Comparison of ENCODE assay signal across 8 cellular contexts in genomic region chr2:26185304-26185928, GRCh38. TPM values are rescaled to one million over a fixed set of nuclear protein-coding genes. Genes with fewer than 3 reads are reported as not detected.
A peak's percentile ranks its signal among the peaks of the same experiment; 100 is the strongest.
DNase-seq lines count a peak whose midpoint lies in the region; ATAC-seq and TF ChIP-seq lines count a peak whose summit lies in the region.

No MANE protein-coding gene starts in this region.

- H3K79me2 ChIP-seq in Karpas-422 (ENCODE audit: low read length), result no peaks in the 10 kb centered on the region

- TF ChIP-seq POLR2A in heart left ventricle (IDR thresholded peaks at IDR 0.05) (no peak), upper lobe of left lung (IDR thresholded peaks at IDR 0.05) (no peak)

- H3K4me1 ChIP-seq in heart left ventricle (peaks cover 0 to 20% (median 3%) of the 10 kb centered on the region in 12 donors), mononuclear cell (ENCODE audit: insufficient read depth, low read length) (peaks cover 19% of the 10 kb centered on the region), upper lobe of left lung (peaks cover 0 to 13% (median 11%) of the 10 kb centered on the region in 4 donors), Karpas-422 (ENCODE audit: low read length) (no peaks in the 10 kb centered on the region)

- no peak for TF ChIP-seq EP300 in upper lobe of left lung (IDR thresholded peaks at IDR 0.05)

- TF ChIP-seq CTCF in heart left ventricle (IDR thresholded peaks at IDR 0.05) (no peak), MCF 10A (IDR thresholded peaks at IDR 0.05; ENCODE audit: unreplicated experiment) (no peak), upper lobe of left lung (IDR thresholded peaks at IDR 0.05) (no peak)

- no peaks in the 10 kb centered on the region for H3K9me2 ChIP-seq in Karpas-422 (replicated peaks; ENCODE audit: insufficient read depth, low read length)

- no peaks in the 10 kb centered on the region for H3K36me3 Mint-ChIP-seq in MCF 10A (ENCODE audit: insufficient read depth, unreplicated experiment)

- H3K27ac Mint-ChIP-seq in MCF 10A (ENCODE audit: low read depth, unreplicated experiment), result no peak overlapping the region

- no peaks in the 10 kb centered on the region for H3K4me1 Mint-ChIP-seq in MCF 10A (ENCODE audit: insufficient read depth, unreplicated experiment)

- POLR2A ChIA-PET in MCF 10A (lab: Yijun Ruan, JAX), result no interaction called here

- ATAC-seq in heart left ventricle, result no peak
- no peak for ATAC-seq in left cardiac atrium
- ATAC-seq in upper lobe of left lung (ENCODE audit: low FRiP score in 2 of 2), result no peak

- 40 to 47% (median 44%) methylated on average over 20 of the region's 20 CpGs for WGBS in heart left ventricle, 4 donors
- 54 to 89% methylated on average over 13 to 20 of the region's 20 CpGs for WGBS in upper lobe of left lung, 2 donors

- no peak overlapping the region for H3K4me2 ChIP-seq in Karpas-422 (ENCODE audit: low read depth, low read length, poor library complexity, severe bottlenecking)

- CTCF ChIA-PET in MCF 10A (lab: Yijun Ruan, JAX), result interaction anchor here (1.1 kb wide), 1 partner anchor 22 kb away, joined by 5 read pairs; no protein-coding TSS in a partner anchor

- no peaks in the 10 kb centered on the region for H3K9me3 ChIP-seq in heart left ventricle
- H3K9me3 ChIP-seq in mononuclear cell (ENCODE audit: low read depth, low read length), result no peaks in the 10 kb centered on the region
- no peaks in the 10 kb centered on the region for H3K9me3 ChIP-seq in upper lobe of left lung
- H3K9me3 ChIP-seq in Karpas-422 (ENCODE audit: low read length), result no peaks in the 10 kb centered on the region

- peaks cover 0 to 12% (median 5%) of the 10 kb centered on the region in 9 donors for H3K36me3 ChIP-seq in heart left ventricle
- peaks cover 0 to 5% (median 2%) of the 10 kb centered on the region in 4 donors for H3K36me3 ChIP-seq in upper lobe of left lung
- no peaks in the 10 kb centered on the region for H3K36me3 ChIP-seq in Karpas-422 (ENCODE audit: insufficient read depth, low read length)

- H3K4me3 ChIP-seq in heart left ventricle (peak overlapping the region; percentile 29 to 78 (median 63)), mononuclear cell (ENCODE audit: low read length) (peak overlapping the region; percentile 44), upper lobe of left lung (peak overlapping the region; percentile 24 to 59 (median 52)), Karpas-422 (ENCODE audit: low read length) (no peak overlapping the region)

- H3K27ac ChIP-seq in heart left ventricle, result peak overlapping the region; percentile 27 to 85 (median 51)
- peak overlapping the region in 3 of 4 donors; percentile 28 to 70 (median 53) for H3K27ac ChIP-seq in upper lobe of left lung
- no peak overlapping the region for H3K27ac ChIP-seq in Karpas-422 (ENCODE audit: low read length)

- intact Hi-C loops in heart left ventricle (cut with DNase I) (no loop called here), left cardiac atrium (cut with DNase I) (no loop called here), MCF 10A (cut with micrococcal nuclease) (no loop called here)

- H3K27me3 Mint-ChIP-seq in MCF 10A (ENCODE audit: insufficient read depth, unreplicated experiment), result peaks cover 12% of the 10 kb centered on the region

- BruUV-seq in MCF 10A (replicated peaks; lab: Mats Ljungman, UMichigan), result no TSS peak

- no peaks in the 10 kb centered on the region for H3K9me3 Mint-ChIP-seq in MCF 10A (ENCODE audit: unreplicated experiment)

- H3K4me3 Mint-ChIP-seq in MCF 10A (ENCODE audit: unreplicated experiment), result peak overlapping the region; percentile 46

- no peaks in the 10 kb centered on the region for H3K27me3 ChIP-seq in heart left ventricle
- H3K27me3 ChIP-seq in mononuclear cell (ENCODE audit: insufficient read depth, low read length), result no peaks in the 10 kb centered on the region
- H3K27me3 ChIP-seq in upper lobe of left lung, result no peaks in the 10 kb centered on the region
- no peaks in the 10 kb centered on the region for H3K27me3 ChIP-seq in Karpas-422 (ENCODE audit: low read length)

- DNase-seq in heart left ventricle, result no peak
- no peak for DNase-seq in left cardiac atrium
- DNase-seq in MCF 10A (ENCODE audit: unreplicated experiment), result no peak
- no peak for DNase-seq in upper lobe of left lung
- no peak for DNase-seq in DMS 273 treated with DMSO at 0.1 percent for 48 hours (lab: John Stamatoyannopoulos, UW)
- no peak for DNase-seq in stimulated activated CD8-positive, alpha-beta memory T cell treated with anti-CD3 and anti-CD28 coated beads, Interleukin-4, amount 100 ng/mL, for 48 hours
- no peak for DNase-seq in Karpas-422

- no peaks in the 10 kb centered on the region for H4K20me1 ChIP-seq in Karpas-422 (ENCODE audit: insufficient read depth, low read depth, low read length)

- H3K9ac ChIP-seq in Karpas-422 (ENCODE audit: low read length), result no peak overlapping the region

- no peak overlapping the region for H2AFZ ChIP-seq in Karpas-422 (ENCODE audit: low read length)

RNA-seq across cellular contexts. Expression of gene GAREM2, which starts 12.5 kb away (rescaled TPM):
- 1 to 10 TPM in 4 of 9 donors, under 1 TPM in 5; 0.47 to 4.1 (median 0.83) TPM for total RNA-seq in heart left ventricle
- polyA plus RNA-seq in heart left ventricle, result under 1 TPM; 0.42 to 0.76 TPM
- total RNA-seq in left cardiac atrium, result 1 to 10 TPM; 4.2 to 4.8 TPM
- total RNA-seq in MCF 10A (2022), result 0.23 and 1.7 TPM in 2 replicates
- 1.0 TPM for total RNA-seq in mononuclear cell
- 1 to 10 TPM in 1 of 6 donors, under 1 TPM in 4, not detected in 1; 0.22 to 2.6 (median 0.49) TPM for total RNA-seq in upper lobe of left lung
- total RNA-seq in Karpas-422 (2014; rRNA removed; shearing (Covaris generic); ENCODE audit: low replicate concordance), result not detected in 2 replicates

RNA-seq across cellular contexts. Expression of gene HADHA, which starts 59.0 kb away (rescaled TPM):
- total RNA-seq in heart left ventricle, result 100 to 1,000 TPM; 285 to 786 (median 407) TPM
- 100 to 1,000 TPM; 202 to 235 TPM for polyA plus RNA-seq in heart left ventricle
- 100 to 1,000 TPM; 330 to 349 TPM for total RNA-seq in left cardiac atrium
- total RNA-seq in MCF 10A (2022), result 132 and 152 TPM in 2 replicates
- total RNA-seq in mononuclear cell, result 116 TPM
- 100 to 1,000 TPM in 4 of 6 donors, 10 to 100 TPM in 2; 61.8 to 120 (median 110) TPM for total RNA-seq in upper lobe of left lung
- total RNA-seq in Karpas-422 (2014; rRNA removed; shearing (Covaris generic); ENCODE audit: low replicate concordance), result 99.9 and 113 TPM in 2 replicates

RNA-seq across cellular contexts. Expression of gene HADHB, which starts 59.3 kb away (rescaled TPM):
- total RNA-seq in heart left ventricle (1,000 to 10,000 TPM in 4 of 9 donors, 100 to 1,000 TPM in 5; 684 to 1,915 (median 836) TPM), left cardiac atrium (100 to 1,000 TPM; 711 to 792 TPM), MCF 10A (2022) (126 and 143 TPM in 2 replicates), mononuclear cell (60.0 TPM), upper lobe of left lung (100 to 1,000 TPM in 2 of 6 donors, 10 to 100 TPM in 4; 67.1 to 124 (median 91.2) TPM)
- polyA plus RNA-seq in heart left ventricle, result 100 to 1,000 TPM; 526 TPM
- 40.7 and 48.8 TPM in 2 replicates for total RNA-seq in Karpas-422 (2014; rRNA removed; shearing (Covaris generic); ENCODE audit: low replicate concordance)
